In the genomic region with DNA sequence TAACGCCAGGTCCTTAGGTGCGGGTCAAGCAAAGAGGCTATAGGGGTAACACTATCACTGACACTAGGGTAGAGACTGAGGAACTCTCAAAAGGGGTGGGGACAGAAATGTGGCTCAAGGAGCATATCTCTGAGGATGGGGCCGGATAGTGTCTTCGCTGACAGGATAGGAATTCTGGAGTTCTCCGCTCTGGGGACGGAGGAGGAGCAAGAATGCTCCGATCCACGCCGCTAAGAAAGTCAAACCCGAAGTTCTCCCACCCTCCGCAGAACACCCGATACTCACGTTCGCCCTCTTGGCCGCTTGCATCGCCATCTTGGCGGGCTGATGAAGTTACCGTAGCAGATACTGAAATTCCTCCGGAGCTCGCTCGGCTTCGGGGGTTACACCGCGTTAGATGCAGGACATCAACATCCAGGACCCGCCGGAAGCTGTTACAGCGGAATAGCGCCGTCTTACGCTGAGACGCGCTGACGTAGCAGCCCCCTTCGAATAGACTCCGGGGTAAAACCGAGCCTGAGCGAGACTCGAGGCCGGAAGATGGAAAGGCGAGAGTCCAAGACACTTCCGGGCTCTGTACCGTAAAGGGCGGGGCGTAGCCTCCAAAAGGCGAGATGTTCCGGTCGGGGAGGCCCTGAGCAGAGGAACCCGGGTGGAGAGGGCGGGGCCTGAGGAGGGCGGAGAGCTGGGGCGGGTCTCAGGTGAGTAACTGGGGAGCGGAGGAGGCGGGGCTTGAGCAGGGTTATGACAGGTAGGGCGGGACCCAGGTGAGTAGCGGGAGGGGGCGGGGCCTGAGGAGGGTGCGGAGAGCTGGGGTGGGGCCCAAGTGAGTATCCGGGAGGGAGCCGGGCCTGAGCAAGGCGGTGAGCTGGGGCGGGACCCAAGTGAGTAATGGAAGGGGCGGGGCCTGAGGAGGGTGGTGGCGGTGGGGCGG, we compare ENCODE assay signal across 1 cellular context.
TF ChIP-seq lines count a peak whose summit lies in the region.

A gene with protein sequence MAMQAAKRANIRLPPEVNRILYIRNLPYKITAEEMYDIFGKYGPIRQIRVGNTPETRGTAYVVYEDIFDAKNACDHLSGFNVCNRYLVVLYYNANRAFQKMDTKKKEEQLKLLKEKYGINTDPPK (minus strand): TSS at position 412 of the 934 bp plus-strand sequence. CDS start 97 bp downstream, at position 315.

TF ChIP-seq in K562, 482 proteins besides CTCF, POLR2A, EP300 and RAD21 (continued from another document and continues in another):
- TF ChIP-seq MAFK (IDR thresholded peaks at IDR 0.05; ENCODE audit: low read length) = peak; percentile 77
- TF ChIP-seq CBX5 (IDR thresholded peaks at IDR 0.05; ENCODE audit: borderline replicate concordance, low read depth) = peak; percentile 11; the same call in 1 of the 2 replicates
- TF ChIP-seq ZNF695 (CRISPR knock-in tag; IDR thresholded peaks at IDR 0.05) = no peak
- TF ChIP-seq, protein P1, sequence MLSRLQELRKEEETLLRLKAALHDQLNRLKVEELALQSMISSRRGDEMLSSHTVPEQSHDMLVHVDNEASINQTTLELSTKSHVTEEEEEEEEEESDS (CRISPR knock-in tag; IDR thresholded peaks at IDR 0.05) = no peak
- TF ChIP-seq JUND (IDR thresholded peaks at IDR 0.05; ENCODE audit: borderline replicate concordance, low read depth, low read length) = peak; percentile 91
- peak; percentile 66; the same call in 1 of the 3 replicates for TF ChIP-seq JUND (tag; IDR thresholded peaks at IDR 0.05; ENCODE audit: borderline replicate concordance, low read depth, low read length)
- TF ChIP-seq ZKSCAN3 (CRISPR knock-in tag; IDR thresholded peaks at IDR 0.05) = no peak
- no peak for TF ChIP-seq RBM15 (IDR thresholded peaks at IDR 0.05; ENCODE audit: insufficient read depth, low read length)
- TF ChIP-seq PHF20 (IDR thresholded peaks at IDR 0.05; ENCODE audit: partially characterized antibody) = peak; percentile 97
- TF ChIP-seq TEAD4 (IDR thresholded peaks at IDR 0.05; ENCODE audit: low read length) = peak; percentile 46; the same call in 1 of the 2 replicates
- TF ChIP-seq TEAD4 (CRISPR knock-in tag; IDR thresholded peaks at IDR 0.05; ENCODE audit: borderline replicate concordance) = no peak
- TF ChIP-seq, protein P2, sequence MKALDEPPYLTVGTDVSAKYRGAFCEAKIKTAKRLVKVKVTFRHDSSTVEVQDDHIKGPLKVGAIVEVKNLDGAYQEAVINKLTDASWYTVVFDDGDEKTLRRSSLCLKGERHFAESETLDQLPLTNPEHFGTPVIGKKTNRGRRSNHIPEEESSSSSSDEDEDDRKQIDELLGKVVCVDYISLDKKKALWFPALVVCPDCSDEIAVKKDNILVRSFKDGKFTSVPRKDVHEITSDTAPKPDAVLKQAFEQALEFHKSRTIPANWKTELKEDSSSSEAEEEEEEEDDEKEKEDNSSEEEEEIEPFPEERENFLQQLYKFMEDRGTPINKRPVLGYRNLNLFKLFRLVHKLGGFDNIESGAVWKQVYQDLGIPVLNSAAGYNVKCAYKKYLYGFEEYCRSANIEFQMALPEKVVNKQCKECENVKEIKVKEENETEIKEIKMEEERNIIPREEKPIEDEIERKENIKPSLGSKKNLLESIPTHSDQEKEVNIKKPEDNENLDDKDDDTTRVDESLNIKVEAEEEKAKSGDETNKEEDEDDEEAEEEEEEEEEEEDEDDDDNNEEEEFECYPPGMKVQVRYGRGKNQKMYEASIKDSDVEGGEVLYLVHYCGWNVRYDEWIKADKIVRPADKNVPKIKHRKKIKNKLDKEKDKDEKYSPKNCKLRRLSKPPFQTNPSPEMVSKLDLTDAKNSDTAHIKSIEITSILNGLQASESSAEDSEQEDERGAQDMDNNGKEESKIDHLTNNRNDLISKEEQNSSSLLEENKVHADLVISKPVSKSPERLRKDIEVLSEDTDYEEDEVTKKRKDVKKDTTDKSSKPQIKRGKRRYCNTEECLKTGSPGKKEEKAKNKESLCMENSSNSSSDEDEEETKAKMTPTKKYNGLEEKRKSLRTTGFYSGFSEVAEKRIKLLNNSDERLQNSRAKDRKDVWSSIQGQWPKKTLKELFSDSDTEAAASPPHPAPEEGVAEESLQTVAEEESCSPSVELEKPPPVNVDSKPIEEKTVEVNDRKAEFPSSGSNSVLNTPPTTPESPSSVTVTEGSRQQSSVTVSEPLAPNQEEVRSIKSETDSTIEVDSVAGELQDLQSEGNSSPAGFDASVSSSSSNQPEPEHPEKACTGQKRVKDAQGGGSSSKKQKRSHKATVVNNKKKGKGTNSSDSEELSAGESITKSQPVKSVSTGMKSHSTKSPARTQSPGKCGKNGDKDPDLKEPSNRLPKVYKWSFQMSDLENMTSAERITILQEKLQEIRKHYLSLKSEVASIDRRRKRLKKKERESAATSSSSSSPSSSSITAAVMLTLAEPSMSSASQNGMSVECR (CRISPR knock-in tag; IDR thresholded peaks at IDR 0.05) = peak; percentile 60
- TF ChIP-seq SIN3A (IDR thresholded peaks at IDR 0.05; ENCODE audit: borderline replicate concordance in 2 of 2, control insufficient read depth in 1 of 2, low read depth in 2 of 2, low read length in 2 of 2) = 0 out of 4 replicates have a peak, but pooled peaks of 1 of the 2 experiments have one; percentile 63
- TF ChIP-seq NCOR1 (IDR thresholded peaks at IDR 0.05) = no peak
- TF ChIP-seq GATAD2A (IDR thresholded peaks at IDR 0.05) = 0 out of 2 replicates have a peak, but pooled peaks have one; percentile 42
- peak; percentile 93 for TF ChIP-seq SIN3B (IDR thresholded peaks at IDR 0.05; ENCODE audit: low read depth)
- TF ChIP-seq, protein P3, sequence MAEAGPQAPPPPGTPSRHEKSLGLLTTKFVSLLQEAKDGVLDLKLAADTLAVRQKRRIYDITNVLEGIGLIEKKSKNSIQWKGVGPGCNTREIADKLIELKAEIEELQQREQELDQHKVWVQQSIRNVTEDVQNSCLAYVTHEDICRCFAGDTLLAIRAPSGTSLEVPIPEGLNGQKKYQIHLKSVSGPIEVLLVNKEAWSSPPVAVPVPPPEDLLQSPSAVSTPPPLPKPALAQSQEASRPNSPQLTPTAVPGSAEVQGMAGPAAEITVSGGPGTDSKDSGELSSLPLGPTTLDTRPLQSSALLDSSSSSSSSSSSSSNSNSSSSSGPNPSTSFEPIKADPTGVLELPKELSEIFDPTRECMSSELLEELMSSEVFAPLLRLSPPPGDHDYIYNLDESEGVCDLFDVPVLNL (CRISPR knock-in tag; IDR thresholded peaks at IDR 0.05; ENCODE audit: low read depth) = no peak
- TF ChIP-seq HMG20A (CRISPR knock-in tag; conservative IDR thresholded peaks at IDR 0.05) = no peak
- 0 out of 2 replicates have a peak, but pooled peaks have one; percentile 50 for TF ChIP-seq KAT7 (CRISPR knock-in tag; IDR thresholded peaks at IDR 0.05; ENCODE audit: borderline replicate concordance)
- peak; percentile 14; the same call in 1 of the 2 replicates for TF ChIP-seq STAT5A (IDR thresholded peaks at IDR 0.05; ENCODE audit: borderline replicate concordance, low read length)
- no peak for TF ChIP-seq SMAD1 (IDR thresholded peaks at IDR 0.05; ENCODE audit: low read depth, low read length, partially characterized antibody)
- TF ChIP-seq, protein P4, sequence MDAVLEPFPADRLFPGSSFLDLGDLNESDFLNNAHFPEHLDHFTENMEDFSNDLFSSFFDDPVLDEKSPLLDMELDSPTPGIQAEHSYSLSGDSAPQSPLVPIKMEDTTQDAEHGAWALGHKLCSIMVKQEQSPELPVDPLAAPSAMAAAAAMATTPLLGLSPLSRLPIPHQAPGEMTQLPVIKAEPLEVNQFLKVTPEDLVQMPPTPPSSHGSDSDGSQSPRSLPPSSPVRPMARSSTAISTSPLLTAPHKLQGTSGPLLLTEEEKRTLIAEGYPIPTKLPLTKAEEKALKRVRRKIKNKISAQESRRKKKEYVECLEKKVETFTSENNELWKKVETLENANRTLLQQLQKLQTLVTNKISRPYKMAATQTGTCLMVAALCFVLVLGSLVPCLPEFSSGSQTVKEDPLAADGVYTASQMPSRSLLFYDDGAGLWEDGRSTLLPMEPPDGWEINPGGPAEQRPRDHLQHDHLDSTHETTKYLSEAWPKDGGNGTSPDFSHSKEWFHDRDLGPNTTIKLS (IDR thresholded peaks at IDR 0.05; ENCODE audit: borderline replicate concordance, low read depth) = peak; percentile 95
- TF ChIP-seq ZBTB7A (IDR thresholded peaks at IDR 0.05; ENCODE audit: borderline replicate concordance, control insufficient read depth, low read depth, low read length) = peak; percentile 67; the same call in 1 of the 2 replicates
- peak in 1 of 2 experiments; percentile 31; a peak in 1 of 4 replicates for TF ChIP-seq NONO (IDR thresholded peaks at IDR 0.05; ENCODE audit: low read depth in 2 of 2, low read length in 1 of 2)
- peak; percentile 49; the same call in 1 of the 2 replicates for TF ChIP-seq BRD4 (IDR thresholded peaks at IDR 0.05)
- TF ChIP-seq CHD1 (IDR thresholded peaks at IDR 0.05; ENCODE audit: low read length) = peak; percentile 71
- TF ChIP-seq CBX3 (IDR thresholded peaks at IDR 0.05; ENCODE audit: borderline replicate concordance in 1 of 2, low read length in 2 of 2) = peak in 1 of 2 experiments; percentile 96; a peak in 2 of 3 replicates
- TF ChIP-seq, protein P5, sequence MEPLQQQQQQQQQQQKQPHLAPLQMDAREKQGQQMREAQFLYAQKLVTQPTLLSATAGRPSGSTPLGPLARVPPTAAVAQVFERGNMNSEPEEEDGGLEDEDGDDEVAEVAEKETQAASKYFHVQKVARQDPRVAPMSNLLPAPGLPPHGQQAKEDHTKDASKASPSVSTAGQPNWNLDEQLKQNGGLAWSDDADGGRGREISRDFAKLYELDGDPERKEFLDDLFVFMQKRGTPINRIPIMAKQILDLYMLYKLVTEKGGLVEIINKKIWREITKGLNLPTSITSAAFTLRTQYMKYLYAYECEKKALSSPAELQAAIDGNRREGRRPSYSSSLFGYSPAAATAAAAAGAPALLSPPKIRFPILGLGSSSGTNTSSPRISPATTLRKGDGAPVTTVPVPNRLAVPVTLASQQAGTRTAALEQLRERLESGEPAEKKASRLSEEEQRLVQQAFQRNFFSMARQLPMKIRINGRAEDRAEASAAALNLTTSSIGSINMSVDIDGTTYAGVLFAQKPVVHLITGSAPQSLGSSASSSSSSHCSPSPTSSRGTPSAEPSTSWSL (CRISPR knock-in tag; IDR thresholded peaks at IDR 0.05; ENCODE audit: borderline replicate concordance) = no peak
- peak; percentile 78; the same call in 1 of the 2 replicates for TF ChIP-seq KDM2B (CRISPR knock-in tag; IDR thresholded peaks at IDR 0.05)
- TF ChIP-seq L3MBTL2 (IDR thresholded peaks at IDR 0.05) = peak; percentile 64
- TF ChIP-seq, protein P6, sequence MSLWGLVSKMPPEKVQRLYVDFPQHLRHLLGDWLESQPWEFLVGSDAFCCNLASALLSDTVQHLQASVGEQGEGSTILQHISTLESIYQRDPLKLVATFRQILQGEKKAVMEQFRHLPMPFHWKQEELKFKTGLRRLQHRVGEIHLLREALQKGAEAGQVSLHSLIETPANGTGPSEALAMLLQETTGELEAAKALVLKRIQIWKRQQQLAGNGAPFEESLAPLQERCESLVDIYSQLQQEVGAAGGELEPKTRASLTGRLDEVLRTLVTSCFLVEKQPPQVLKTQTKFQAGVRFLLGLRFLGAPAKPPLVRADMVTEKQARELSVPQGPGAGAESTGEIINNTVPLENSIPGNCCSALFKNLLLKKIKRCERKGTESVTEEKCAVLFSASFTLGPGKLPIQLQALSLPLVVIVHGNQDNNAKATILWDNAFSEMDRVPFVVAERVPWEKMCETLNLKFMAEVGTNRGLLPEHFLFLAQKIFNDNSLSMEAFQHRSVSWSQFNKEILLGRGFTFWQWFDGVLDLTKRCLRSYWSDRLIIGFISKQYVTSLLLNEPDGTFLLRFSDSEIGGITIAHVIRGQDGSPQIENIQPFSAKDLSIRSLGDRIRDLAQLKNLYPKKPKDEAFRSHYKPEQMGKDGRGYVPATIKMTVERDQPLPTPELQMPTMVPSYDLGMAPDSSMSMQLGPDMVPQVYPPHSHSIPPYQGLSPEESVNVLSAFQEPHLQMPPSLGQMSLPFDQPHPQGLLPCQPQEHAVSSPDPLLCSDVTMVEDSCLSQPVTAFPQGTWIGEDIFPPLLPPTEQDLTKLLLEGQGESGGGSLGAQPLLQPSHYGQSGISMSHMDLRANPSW (CRISPR knock-in tag; IDR thresholded peaks at IDR 0.05) = 0 out of 2 replicates have a peak, but pooled peaks have one; percentile 28
- TF ChIP-seq, protein P7, sequence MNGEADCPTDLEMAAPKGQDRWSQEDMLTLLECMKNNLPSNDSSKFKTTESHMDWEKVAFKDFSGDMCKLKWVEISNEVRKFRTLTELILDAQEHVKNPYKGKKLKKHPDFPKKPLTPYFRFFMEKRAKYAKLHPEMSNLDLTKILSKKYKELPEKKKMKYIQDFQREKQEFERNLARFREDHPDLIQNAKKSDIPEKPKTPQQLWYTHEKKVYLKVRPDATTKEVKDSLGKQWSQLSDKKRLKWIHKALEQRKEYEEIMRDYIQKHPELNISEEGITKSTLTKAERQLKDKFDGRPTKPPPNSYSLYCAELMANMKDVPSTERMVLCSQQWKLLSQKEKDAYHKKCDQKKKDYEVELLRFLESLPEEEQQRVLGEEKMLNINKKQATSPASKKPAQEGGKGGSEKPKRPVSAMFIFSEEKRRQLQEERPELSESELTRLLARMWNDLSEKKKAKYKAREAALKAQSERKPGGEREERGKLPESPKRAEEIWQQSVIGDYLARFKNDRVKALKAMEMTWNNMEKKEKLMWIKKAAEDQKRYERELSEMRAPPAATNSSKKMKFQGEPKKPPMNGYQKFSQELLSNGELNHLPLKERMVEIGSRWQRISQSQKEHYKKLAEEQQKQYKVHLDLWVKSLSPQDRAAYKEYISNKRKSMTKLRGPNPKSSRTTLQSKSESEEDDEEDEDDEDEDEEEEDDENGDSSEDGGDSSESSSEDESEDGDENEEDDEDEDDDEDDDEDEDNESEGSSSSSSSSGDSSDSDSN (IDR thresholded peaks at IDR 0.05; ENCODE audit: borderline replicate concordance in 1 of 2, low read depth in 2 of 2, low read length in 2 of 2) = peak in 1 of 2 experiments; percentile 79; a peak in 1 of 4 replicates
- peak; percentile 87 for TF ChIP-seq PML (IDR thresholded peaks at IDR 0.05; ENCODE audit: low read length)
- TF ChIP-seq, protein P8, sequence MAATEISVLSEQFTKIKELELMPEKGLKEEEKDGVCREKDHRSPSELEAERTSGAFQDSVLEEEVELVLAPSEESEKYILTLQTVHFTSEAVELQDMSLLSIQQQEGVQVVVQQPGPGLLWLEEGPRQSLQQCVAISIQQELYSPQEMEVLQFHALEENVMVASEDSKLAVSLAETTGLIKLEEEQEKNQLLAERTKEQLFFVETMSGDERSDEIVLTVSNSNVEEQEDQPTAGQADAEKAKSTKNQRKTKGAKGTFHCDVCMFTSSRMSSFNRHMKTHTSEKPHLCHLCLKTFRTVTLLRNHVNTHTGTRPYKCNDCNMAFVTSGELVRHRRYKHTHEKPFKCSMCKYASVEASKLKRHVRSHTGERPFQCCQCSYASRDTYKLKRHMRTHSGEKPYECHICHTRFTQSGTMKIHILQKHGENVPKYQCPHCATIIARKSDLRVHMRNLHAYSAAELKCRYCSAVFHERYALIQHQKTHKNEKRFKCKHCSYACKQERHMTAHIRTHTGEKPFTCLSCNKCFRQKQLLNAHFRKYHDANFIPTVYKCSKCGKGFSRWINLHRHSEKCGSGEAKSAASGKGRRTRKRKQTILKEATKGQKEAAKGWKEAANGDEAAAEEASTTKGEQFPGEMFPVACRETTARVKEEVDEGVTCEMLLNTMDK (IDR thresholded peaks at IDR 0.05; ENCODE audit: borderline replicate concordance, insufficient read depth, low read depth, low read length, poor library complexity, severe bottlenecking) = no peak
- TF ChIP-seq MYNN (IDR thresholded peaks at IDR 0.05) = peak; percentile 27; the same call in 1 of the 2 replicates
- no peak for TF ChIP-seq MYNN (CRISPR knock-in tag; IDR thresholded peaks at IDR 0.05)
- peak; percentile 34 to 77 (median 75) for TF ChIP-seq YY1 (IDR thresholded peaks at IDR 0.05; ENCODE audit: borderline replicate concordance in 1 of 3, control insufficient read depth in 1 of 3, extremely low read depth in 1 of 3, insufficient read depth in 3 of 3, insufficient read length in 1 of 3, insufficient replicate concordance in 2 of 3, low read depth in 1 of 3, low read length in 2 of 3)
